Comparison of ENCODE assay signal across 1 cellular context in genomic region chr3:156806698-156807097, GRCh38.
TF ChIP-seq lines count a peak whose summit lies in the region.

No MANE protein-coding gene starts in this region.

TF ChIP-seq in K562, 482 proteins besides CTCF, POLR2A, EP300 and RAD21 (continued from another document):
- TF ChIP-seq ZBTB43 (CRISPR knock-in tag; IDR thresholded peaks at IDR 0.05) (no peak), ZFP36 (IDR thresholded peaks at IDR 0.05; ENCODE audit: low read depth, low read length, partially characterized antibody) (peak; percentile 74), ZNF668 (CRISPR knock-in tag; IDR thresholded peaks at IDR 0.05) (no peak), ZNF785 (CRISPR knock-in tag; IDR thresholded peaks at IDR 0.05) (no peak), JUND (IDR thresholded peaks at IDR 0.05; ENCODE audit: borderline replicate concordance, low read depth, low read length) (no peak), JUND (tag; IDR thresholded peaks at IDR 0.05; ENCODE audit: borderline replicate concordance, low read depth, low read length) (no peak), CBX1 (IDR thresholded peaks at IDR 0.05; ENCODE audit: low read depth) (0 out of 2 replicates have a peak, but pooled peaks have one; percentile 41), ZNF79 (CRISPR knock-in tag; IDR thresholded peaks at IDR 0.05; ENCODE audit: low read depth) (no peak), KDM1A (IDR thresholded peaks at IDR 0.05) (peak; percentile 64 to 86; a peak in 3 of 4 replicates), GATA2 (CRISPR knock-in tag; IDR thresholded peaks at IDR 0.05) (peak; percentile 43; the same call in 1 of the 2 replicates), ADNP (tag; IDR thresholded peaks at IDR 0.05) (0 out of 2 replicates have a peak, but pooled peaks have one; percentile 69), ZKSCAN1 (IDR thresholded peaks at IDR 0.05; ENCODE audit: low read depth, low read length) (no peak), SMARCA4 (IDR thresholded peaks at IDR 0.05) (no peak), ZNF398 (CRISPR knock-in tag; IDR thresholded peaks at IDR 0.05) (no peak), TFAP4 (CRISPR knock-in tag; IDR thresholded peaks at IDR 0.05; ENCODE audit: borderline replicate concordance) (no peak), ZNF324 (CRISPR knock-in tag; IDR thresholded peaks at IDR 0.05) (no peak), ZNF507 (tag; conservative IDR thresholded peaks at IDR 0.05) (no peak), HDAC2 (IDR thresholded peaks at IDR 0.05) (peak; percentile 82; the same call in 1 of the 2 replicates), CHCHD3 (CRISPR knock-in tag; IDR thresholded peaks at IDR 0.05) (no peak), ZNF354B (CRISPR knock-in tag; IDR thresholded peaks at IDR 0.05) (no peak), DLX4 (CRISPR knock-in tag; IDR thresholded peaks at IDR 0.05) (no peak), MYNN (IDR thresholded peaks at IDR 0.05) (no peak), MYNN (CRISPR knock-in tag; IDR thresholded peaks at IDR 0.05) (no peak), ZNF277 (CRISPR knock-in tag; IDR thresholded peaks at IDR 0.05; ENCODE audit: borderline replicate concordance) (no peak), SNIP1 (IDR thresholded peaks at IDR 0.05; ENCODE audit: low read depth) (no peak), RHOXF2B (CRISPR knock-in tag; conservative IDR thresholded peaks at IDR 0.05) (no peak), CREB5 (CRISPR knock-in tag; IDR thresholded peaks at IDR 0.05) (no peak), EGR1 (conservative IDR thresholded peaks at IDR 0.05) (0 out of 2 replicates have a peak, but pooled peaks have one; percentile 43), ILK (tag; IDR thresholded peaks at IDR 0.05; ENCODE audit: borderline replicate concordance, low read depth) (no peak), ELK1 (CRISPR knock-in tag; IDR thresholded peaks at IDR 0.05) (no peak), SMARCA5 (IDR thresholded peaks at IDR 0.05) (peak; percentile 71; the same call in 1 of the 2 replicates), PCBP2 (IDR thresholded peaks at IDR 0.05; ENCODE audit: low read depth, low read length, poor library complexity, severe bottlenecking) (no peak), SAP30 (IDR thresholded peaks at IDR 0.05; ENCODE audit: borderline replicate concordance, insufficient read depth, low read depth, low read length, poor library complexity, severe bottlenecking) (no peak), RBM15 (IDR thresholded peaks at IDR 0.05; ENCODE audit: insufficient read depth, low read length) (no peak), KLF16 (IDR thresholded peaks at IDR 0.05) (no peak), ZNF212 (CRISPR knock-in tag; IDR thresholded peaks at IDR 0.05) (no peak), CBX3 (IDR thresholded peaks at IDR 0.05; ENCODE audit: borderline replicate concordance in 1 of 2, low read length in 2 of 2) (0 out of 3 replicates have a peak, but pooled peaks of 1 of the 2 experiments have one; percentile 14), BCOR (IDR thresholded peaks at IDR 0.05) (peak; percentile 97), ILF3 (IDR thresholded peaks at IDR 0.05; ENCODE audit: borderline replicate concordance) (no peak)
- TF ChIP-seq, protein P1, sequence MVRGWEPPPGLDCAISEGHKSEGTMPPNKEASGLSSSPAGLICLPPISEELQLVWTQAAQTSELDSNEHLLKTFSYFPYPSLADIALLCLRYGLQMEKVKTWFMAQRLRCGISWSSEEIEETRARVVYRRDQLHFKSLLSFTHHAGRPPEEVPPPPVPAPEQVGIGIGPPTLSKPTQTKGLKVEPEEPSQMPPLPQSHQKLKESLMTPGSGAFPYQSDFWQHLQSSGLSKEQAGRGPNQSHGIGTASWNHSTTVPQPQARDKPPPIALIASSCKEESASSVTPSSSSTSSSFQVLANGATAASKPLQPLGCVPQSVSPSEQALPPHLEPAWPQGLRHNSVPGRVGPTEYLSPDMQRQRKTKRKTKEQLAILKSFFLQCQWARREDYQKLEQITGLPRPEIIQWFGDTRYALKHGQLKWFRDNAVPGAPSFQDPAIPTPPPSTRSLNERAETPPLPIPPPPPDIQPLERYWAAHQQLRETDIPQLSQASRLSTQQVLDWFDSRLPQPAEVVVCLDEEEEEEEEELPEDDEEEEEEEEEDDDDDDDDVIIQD (CRISPR knock-in tag; IDR thresholded peaks at IDR 0.05) = no peak
- TF ChIP-seq, protein P2, sequence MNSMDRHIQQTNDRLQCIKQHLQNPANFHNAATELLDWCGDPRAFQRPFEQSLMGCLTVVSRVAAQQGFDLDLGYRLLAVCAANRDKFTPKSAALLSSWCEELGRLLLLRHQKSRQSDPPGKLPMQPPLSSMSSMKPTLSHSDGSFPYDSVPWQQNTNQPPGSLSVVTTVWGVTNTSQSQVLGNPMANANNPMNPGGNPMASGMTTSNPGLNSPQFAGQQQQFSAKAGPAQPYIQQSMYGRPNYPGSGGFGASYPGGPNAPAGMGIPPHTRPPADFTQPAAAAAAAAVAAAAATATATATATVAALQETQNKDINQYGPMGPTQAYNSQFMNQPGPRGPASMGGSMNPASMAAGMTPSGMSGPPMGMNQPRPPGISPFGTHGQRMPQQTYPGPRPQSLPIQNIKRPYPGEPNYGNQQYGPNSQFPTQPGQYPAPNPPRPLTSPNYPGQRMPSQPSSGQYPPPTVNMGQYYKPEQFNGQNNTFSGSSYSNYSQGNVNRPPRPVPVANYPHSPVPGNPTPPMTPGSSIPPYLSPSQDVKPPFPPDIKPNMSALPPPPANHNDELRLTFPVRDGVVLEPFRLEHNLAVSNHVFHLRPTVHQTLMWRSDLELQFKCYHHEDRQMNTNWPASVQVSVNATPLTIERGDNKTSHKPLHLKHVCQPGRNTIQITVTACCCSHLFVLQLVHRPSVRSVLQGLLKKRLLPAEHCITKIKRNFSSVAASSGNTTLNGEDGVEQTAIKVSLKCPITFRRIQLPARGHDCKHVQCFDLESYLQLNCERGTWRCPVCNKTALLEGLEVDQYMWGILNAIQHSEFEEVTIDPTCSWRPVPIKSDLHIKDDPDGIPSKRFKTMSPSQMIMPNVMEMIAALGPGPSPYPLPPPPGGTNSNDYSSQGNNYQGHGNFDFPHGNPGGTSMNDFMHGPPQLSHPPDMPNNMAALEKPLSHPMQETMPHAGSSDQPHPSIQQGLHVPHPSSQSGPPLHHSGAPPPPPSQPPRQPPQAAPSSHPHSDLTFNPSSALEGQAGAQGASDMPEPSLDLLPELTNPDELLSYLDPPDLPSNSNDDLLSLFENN (IDR thresholded peaks at IDR 0.05; ENCODE audit: low read depth in 2 of 2, low read length in 2 of 2) = no peak
TF ChIP-seq in K562: peak in this region for 12.
